15 cellular contexts compared by ENCODE assay signal in the genomic region with DNA sequence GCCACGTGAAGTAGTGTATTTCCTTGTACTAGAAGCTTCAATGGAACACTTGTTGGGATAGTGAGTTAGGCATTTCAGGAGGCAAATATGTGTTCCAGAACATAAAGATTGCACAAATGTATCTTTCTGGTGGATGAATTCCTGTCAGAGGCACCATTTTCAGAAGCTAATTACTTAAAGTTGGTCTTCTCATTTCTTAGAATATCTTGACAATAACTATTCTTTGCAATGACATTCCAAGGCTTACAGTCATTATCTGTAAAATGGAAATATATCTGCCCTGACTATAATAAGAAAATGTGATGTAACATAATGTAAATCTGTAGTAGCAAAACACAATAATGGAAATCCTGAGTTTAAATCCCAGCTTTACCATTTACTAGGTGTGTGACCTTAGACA. TPM values are rescaled to one million over a fixed set of nuclear protein-coding genes. Genes with fewer than 3 reads are reported as not detected.
A peak's percentile ranks its signal among the peaks of the same experiment; 100 is the strongest.
DNase-seq lines count a peak whose midpoint lies in the region; ATAC-seq and TF ChIP-seq lines count a peak whose summit lies in the region.
"Had no signal": no experiment of that assay in that cellular context is flagged by ENCODE, and none has a peak within 500 bp of the region (broad histone marks: within the 10 kb centered on the region; RNA-seq: fewer than 3 reads in every experiment).

No MANE protein-coding gene starts in this region.

- peak overlapping the region; percentile 59 for H3K4me2 ChIP-seq in fibroblast of lung (ENCODE audit: extremely low read depth, insufficient read depth, low read length)
- H3K4me2 ChIP-seq: GM23338 had no signal

- TF ChIP-seq EP300 in ovary (IDR thresholded peaks at IDR 0.05) = no peak

- TF ChIP-seq POLR2A in ovary (IDR thresholded peaks at IDR 0.05) = no peak

- H3K4me3 Mint-ChIP-seq in activated CD4-positive, alpha-beta T cell treated with anti-CD3 and anti-CD28 coated beads, Interleukin-2, amount 10 ng/mL, durations not matched to agents 7 days and 5 days = no peak overlapping the region
- H3K4me3 Mint-ChIP-seq: GM23338 had no signal

- no peak overlapping the region for H3K9ac ChIP-seq in fibroblast of lung (ENCODE audit: insufficient read depth, low read length)
- H3K9ac ChIP-seq in rectal smooth muscle tissue (ENCODE audit: low read length) = no peak overlapping the region

- no peaks in the 10 kb centered on the region for H3K79me2 ChIP-seq in fibroblast of lung (ENCODE audit: control insufficient read depth, insufficient read depth, low read length)

- H3K4me3 ChIP-seq in AG10803 (ENCODE audit: low read length) (peak overlapping the region; percentile 4; the same call in 1 of the 2 replicates), SJSA1 (no peak overlapping the region), fibroblast of lung (replicated peaks in 1 of 4; ENCODE audit: control extremely low read depth in 1 of 4, insufficient read depth in 1 of 4, low read depth in 3 of 4, low read length in 4 of 4) (peak overlapping the region in 2 of 4 experiments; percentile 15 to 57), rectal smooth muscle tissue (ENCODE audit: low read length) (peak overlapping the region; percentile 14), ovary (no peak overlapping the region)
- H3K4me3 ChIP-seq: GM23338 had no signal

- intact Hi-C loops in ovary (cut with DNase I) = no loop called here

- H3K9me3 ChIP-seq in SJSA1 (replicated peaks) (no peaks in the 10 kb centered on the region), fibroblast of lung (ENCODE audit: control insufficient read depth, insufficient read depth, low read depth, low read length) (no peaks in the 10 kb centered on the region), ovary (no peaks in the 10 kb centered on the region)

- POLR2A ChIA-PET in activated CD4-positive, alpha-beta T cell treated with anti-CD3 and anti-CD28 coated beads, Interleukin-2, amount 10 ng/mL, durations not matched to agents 7 days and 5 days (lab: Charles Lee) = no interaction called here

- CTCF ChIA-PET in activated CD4-positive, alpha-beta T cell treated with anti-CD3 and anti-CD28 coated beads, Interleukin-2, amount 10 ng/mL, durations not matched to agents 7 days and 5 days (lab: Charles Lee) = no interaction called here

- H3K27me3 ChIP-seq in SJSA1 (replicated peaks) (no peaks in the 10 kb centered on the region), fibroblast of lung (ENCODE audit: control insufficient read depth, insufficient read depth, low read length) (no peaks in the 10 kb centered on the region), rectal smooth muscle tissue (ENCODE audit: control insufficient read depth, insufficient read depth, low read length) (no peaks in the 10 kb centered on the region), ovary (no peaks in the 10 kb centered on the region)

- H3K4me1 ChIP-seq in SJSA1 (replicated peaks) (peaks cover 35% of the 10 kb centered on the region), fibroblast of lung (ENCODE audit: control insufficient read depth, extremely low read depth, insufficient read depth, low read length) (peaks cover 2% of the 10 kb centered on the region), rectal smooth muscle tissue (ENCODE audit: control insufficient read depth, insufficient read depth, low read length) (peaks cover 7% of the 10 kb centered on the region), ovary (ENCODE audit: insufficient read depth) (peaks cover 7% of the 10 kb centered on the region)

- H3K27me3 Mint-ChIP-seq in activated CD4-positive, alpha-beta T cell treated with anti-CD3 and anti-CD28 coated beads, Interleukin-2, amount 10 ng/mL, durations not matched to agents 7 days and 5 days = peaks cover 23% of the 10 kb centered on the region

- no peak for TF ChIP-seq CTCF in AG10803 (conservative IDR thresholded peaks at IDR 0.05; ENCODE audit: low read length)
- no peak for TF ChIP-seq CTCF in fibroblast of lung (conservative IDR thresholded peaks at IDR 0.05 in 1 of 2, IDR thresholded peaks at IDR 0.05 in 1 of 2; ENCODE audit: low read depth in 1 of 2, low read length in 2 of 2)
- TF ChIP-seq CTCF in ovary (IDR thresholded peaks at IDR 0.05) = no peak

- DNase-seq in AG10803 (ENCODE audit: low read depth) = peak; percentile 41
- DNase-seq in SJSA1 (ENCODE audit: low read depth in 1 of 2, low spot score in 2 of 2) = no peak
- no peak for DNase-seq in fibroblast of lung (ENCODE audit: low read depth in 2 of 2)
- no peak for DNase-seq in ovary
- DNase-seq in activated CD4-positive, alpha-beta T cell treated with anti-CD3 and anti-CD28 coated beads, Interleukin-2, amount 10 ng/mL, durations not matched to agents 7 days and 5 days = no peak
- DNase-seq in AML-193 (lab: John Stamatoyannopoulos, UW) = no peak
- DNase-seq: activated CD8-positive, alpha-beta memory T cell treated with anti-CD3 and anti-CD28 coated beads for 24 hours; activated effector memory CD4-positive, alpha-beta T cell treated with anti-CD3 and anti-CD28 coated beads, Interleukin-2, amount 50 U/mL, for 16 hours; DMS53; NCI-H2081; stimulated activated CD4-positive, alpha-beta T cell treated with anti-CD3 and anti-CD28 coated beads, Interleukin-4, amount 100 ng/mL, for 24 hours; WERI-Rb-1 had no signal

- no peaks in the 10 kb centered on the region for H4K20me1 ChIP-seq in fibroblast of lung (ENCODE audit: control insufficient read depth, extremely low read depth, insufficient read depth, low read length)

- H3K9me3 Mint-ChIP-seq in activated CD4-positive, alpha-beta T cell treated with anti-CD3 and anti-CD28 coated beads, Interleukin-2, amount 10 ng/mL, durations not matched to agents 7 days and 5 days = no peaks in the 10 kb centered on the region
- H3K9me3 Mint-ChIP-seq: GM23338 had no signal

- peak overlapping the region; percentile 57 for H3K27ac ChIP-seq in SJSA1
- no peak overlapping the region for H3K27ac ChIP-seq in fibroblast of lung (ENCODE audit: insufficient read depth, low read length)
- peak overlapping the region; percentile 21 for H3K27ac ChIP-seq in rectal smooth muscle tissue (ENCODE audit: low read depth, low read length)
- H3K27ac ChIP-seq in ovary = no peak overlapping the region
- H3K27ac ChIP-seq: WERI-Rb-1 had no signal

- no peak for ATAC-seq in HG03175 (IDR thresholded peaks at IDR 0.05; ENCODE audit: unreplicated experiment)
- ATAC-seq: GM23338 had no signal

- no peaks in the 10 kb centered on the region for H3K4me1 Mint-ChIP-seq in activated CD4-positive, alpha-beta T cell treated with anti-CD3 and anti-CD28 coated beads, Interleukin-2, amount 10 ng/mL, durations not matched to agents 7 days and 5 days

- no peak overlapping the region for H3K27ac Mint-ChIP-seq in activated CD4-positive, alpha-beta T cell treated with anti-CD3 and anti-CD28 coated beads, Interleukin-2, amount 10 ng/mL, durations not matched to agents 7 days and 5 days
- H3K27ac Mint-ChIP-seq: GM23338 had no signal

- 13 to 29% (median 20%) methylated on average over 1 of the region's 1 CpG for WGBS in ovary, 3 donors

- no peak overlapping the region for H2AFZ ChIP-seq in fibroblast of lung (ENCODE audit: low read length)
- H2AFZ ChIP-seq: GM23338 had no signal

- H3K36me3 Mint-ChIP-seq in activated CD4-positive, alpha-beta T cell treated with anti-CD3 and anti-CD28 coated beads, Interleukin-2, amount 10 ng/mL, durations not matched to agents 7 days and 5 days (ENCODE audit: low read depth) = no peaks in the 10 kb centered on the region

- H3K36me3 ChIP-seq in SJSA1 (peaks cover 4% of the 10 kb centered on the region), fibroblast of lung (ENCODE audit: control insufficient read depth, insufficient read depth, low read length) (no peaks in the 10 kb centered on the region), rectal smooth muscle tissue (ENCODE audit: control insufficient read depth, insufficient read depth, low read length) (no peaks in the 10 kb centered on the region), ovary (no peaks in the 10 kb centered on the region)
- H3K36me3 ChIP-seq: WERI-Rb-1 had no signal

RNA-seq across cellular contexts. Expression of a gene that starts 2.7 kb away (rescaled TPM):
- 11.0 and 15.1 TPM in 2 replicates for total RNA-seq in SJSA1 (2014; rRNA removed; shearing (Covaris generic))
- total RNA-seq in fibroblast of lung (14.9 and 21.8 TPM in 2 replicates), ovary (10 to 100 TPM; 19.0 to 52.6 (median 30.0) TPM)
- polyA plus RNA-seq in fibroblast of lung (0.92 and 12.3 TPM in 2 replicates), ovary (10 to 100 TPM; 47.7 to 91.4 TPM)
- 0.45 and 9.6 TPM in 2 replicates for polyA plus RNA-seq in fibroblast of lung (2012)
- 2.3 TPM in 1 of 2 replicates, not detected in the other for polyA minus RNA-seq in fibroblast of lung (ENCODE audit: low replicate concordance)
- not detected for total RNA-seq in activated CD4-positive, alpha-beta T cell treated with anti-CD3 and anti-CD28 coated beads, Interleukin-2, amount 10 ng/mL, durations not matched to agents 7 days and 5 days
- total RNA-seq: GM23338 had no signal
- polyA plus RNA-seq: GM23338 had no signal

Comparison
In these comparisons a context has a peak if more than half of its experiments do, and no peak if none do; other contexts are left out.
1. H3K4me3 ChIP-seq: peak in AG10803 (single experiment) and rectal smooth muscle tissue (single experiment); none in SJSA1 (single experiment) and ovary (single experiment).
2. H3K27ac ChIP-seq: peak in SJSA1 (single experiment) and rectal smooth muscle tissue (single experiment); none in fibroblast of lung (single experiment) and ovary (0 of 2).
3. RNA of a gene that starts 2.7 kb away (total RNA-seq): 19.0 to 52.6 TPM in ovary, 14.9 to 21.8 TPM in fibroblast of lung and 11.0 to 15.1 TPM in SJSA1; not detected in activated CD4-positive, alpha-beta T cell treated with anti-CD3 and anti-CD28 coated beads, Interleukin-2, amount 10 ng/mL, durations not matched to agents 7 days and 5 days; every median in the first group is over 10 times any median in the second.